Comparison of ENCODE assay signal across 1 cellular context in genomic region chr2:27753744-27754588, GRCh38.
TF ChIP-seq lines count a peak whose summit lies in the region.

No MANE protein-coding gene starts in this region.

TF ChIP-seq in HepG2, 621 proteins besides CTCF, POLR2A, EP300 and RAD21 (continued from another document and continues in another):
- TF ChIP-seq ZNF407 (CRISPR knock-in tag; IDR thresholded peaks at IDR 0.05; ENCODE audit: not compliant biosample characterization) (no peak), FOXM1 (CRISPR knock-in tag; IDR thresholded peaks at IDR 0.05) (no peak), ZSCAN30 (CRISPR knock-in tag; IDR thresholded peaks at IDR 0.05) (no peak), NCOA1 (CRISPR knock-in tag; IDR thresholded peaks at IDR 0.05) (0 out of 2 replicates have a peak, but pooled peaks have one; percentile 63), ZNF496 (CRISPR knock-in tag; IDR thresholded peaks at IDR 0.05; ENCODE audit: insufficient replicate concordance) (no peak), RARA (CRISPR knock-in tag; IDR thresholded peaks at IDR 0.05) (peak; percentile 28; the same call in 1 of the 2 replicates), ZNF430 (CRISPR knock-in tag; IDR thresholded peaks at IDR 0.05) (no peak), ZNF468 (CRISPR knock-in tag; IDR thresholded peaks at IDR 0.05) (no peak), SNAPC4 (CRISPR knock-in tag; IDR thresholded peaks at IDR 0.05) (no peak), ZNF501 (CRISPR knock-in tag; IDR thresholded peaks at IDR 0.05) (no peak; the same call in 1 of the 2 replicates), ZBTB20 (CRISPR knock-in tag; IDR thresholded peaks at IDR 0.05; ENCODE audit: borderline replicate concordance, low read depth) (no peak), ZFP36L2 (CRISPR knock-in tag; IDR thresholded peaks at IDR 0.05) (no peak), NR2F1 (CRISPR knock-in tag; IDR thresholded peaks at IDR 0.05) (peak in 1 of 2 experiments; percentile 56; a peak in 1 of 4 replicates), NFYB (CRISPR knock-in tag; IDR thresholded peaks at IDR 0.05) (no peak), ZNF225 (CRISPR knock-in tag; IDR thresholded peaks at IDR 0.05) (no peak), ZNF343 (CRISPR knock-in tag; IDR thresholded peaks at IDR 0.05) (no peak), CBX5 (CRISPR knock-in tag; IDR thresholded peaks at IDR 0.05; ENCODE audit: borderline replicate concordance) (peak; percentile 87; the same call in 1 of the 2 replicates), ZNF619 (CRISPR knock-in tag; IDR thresholded peaks at IDR 0.05) (no peak), ZGPAT (CRISPR knock-in tag; IDR thresholded peaks at IDR 0.05) (peak; percentile 43; the same call in 1 of the 2 replicates), PRDM10 (CRISPR knock-in tag; IDR thresholded peaks at IDR 0.05; ENCODE audit: low read depth) (no peak), RCOR2 (CRISPR knock-in tag; IDR thresholded peaks at IDR 0.05) (peak; percentile 42; the same call in 1 of the 2 replicates), TFE3 (CRISPR knock-in tag; IDR thresholded peaks at IDR 0.05) (peak; percentile 73; the same call in 1 of the 2 replicates), HDAC6 (IDR thresholded peaks at IDR 0.05; ENCODE audit: low read depth, low read length) (no peak), NCOA2 (CRISPR knock-in tag; IDR thresholded peaks at IDR 0.05) (0 out of 2 replicates have a peak, but pooled peaks have one; percentile 28), RFX5 (IDR thresholded peaks at IDR 0.05; ENCODE audit: low read depth, low read length) (no peak), ZNF879 (CRISPR knock-in tag; IDR thresholded peaks at IDR 0.05) (no peak), DMAP1 (CRISPR knock-in tag; IDR thresholded peaks at IDR 0.05) (no peak), ZMAT5 (CRISPR knock-in tag; IDR thresholded peaks at IDR 0.05; ENCODE audit: borderline replicate concordance, low read depth) (no peak), TAF15 (IDR thresholded peaks at IDR 0.05; ENCODE audit: low read depth, low read length, poor library complexity, severe bottlenecking) (no peak), ZNF275 (CRISPR knock-in tag; IDR thresholded peaks at IDR 0.05; ENCODE audit: borderline replicate concordance) (0 out of 2 replicates have a peak, but pooled peaks have one; percentile 6), ZNF768 (CRISPR knock-in tag; IDR thresholded peaks at IDR 0.05) (no peak), ZNF816 (CRISPR knock-in tag; IDR thresholded peaks at IDR 0.05; ENCODE audit: borderline replicate concordance) (no peak), KDM6A (CRISPR knock-in tag; IDR thresholded peaks at IDR 0.05; ENCODE audit: low read depth) (no peak), ZNF772 (CRISPR knock-in tag; IDR thresholded peaks at IDR 0.05) (no peak), SP1 (IDR thresholded peaks at IDR 0.05) (no peak), SP1 (CRISPR knock-in tag; IDR thresholded peaks at IDR 0.05) (no peak), ZBTB1 (CRISPR knock-in tag; IDR thresholded peaks at IDR 0.05; ENCODE audit: borderline replicate concordance) (no peak), NR2C2 (CRISPR knock-in tag; IDR thresholded peaks at IDR 0.05; ENCODE audit: borderline replicate concordance) (peak; percentile 57; the same call in 1 of the 2 replicates), AGO1 (IDR thresholded peaks at IDR 0.05; ENCODE audit: low read depth, low read length, poor library complexity, severe bottlenecking) (no peak), IRF2 (CRISPR knock-in tag; IDR thresholded peaks at IDR 0.05) (no peak; the same call in 1 of the 2 replicates), ZNF616 (CRISPR knock-in tag; IDR thresholded peaks at IDR 0.05; ENCODE audit: low read depth) (no peak), SNRNP70 (IDR thresholded peaks at IDR 0.05; ENCODE audit: low read depth, low read length) (no peak), TBX3 (IDR thresholded peaks at IDR 0.05; ENCODE audit: borderline replicate concordance) (no peak), KDM4B (CRISPR knock-in tag; IDR thresholded peaks at IDR 0.05) (peak; percentile 71; the same call in 1 of the 2 replicates)
